In the genomic region with DNA sequence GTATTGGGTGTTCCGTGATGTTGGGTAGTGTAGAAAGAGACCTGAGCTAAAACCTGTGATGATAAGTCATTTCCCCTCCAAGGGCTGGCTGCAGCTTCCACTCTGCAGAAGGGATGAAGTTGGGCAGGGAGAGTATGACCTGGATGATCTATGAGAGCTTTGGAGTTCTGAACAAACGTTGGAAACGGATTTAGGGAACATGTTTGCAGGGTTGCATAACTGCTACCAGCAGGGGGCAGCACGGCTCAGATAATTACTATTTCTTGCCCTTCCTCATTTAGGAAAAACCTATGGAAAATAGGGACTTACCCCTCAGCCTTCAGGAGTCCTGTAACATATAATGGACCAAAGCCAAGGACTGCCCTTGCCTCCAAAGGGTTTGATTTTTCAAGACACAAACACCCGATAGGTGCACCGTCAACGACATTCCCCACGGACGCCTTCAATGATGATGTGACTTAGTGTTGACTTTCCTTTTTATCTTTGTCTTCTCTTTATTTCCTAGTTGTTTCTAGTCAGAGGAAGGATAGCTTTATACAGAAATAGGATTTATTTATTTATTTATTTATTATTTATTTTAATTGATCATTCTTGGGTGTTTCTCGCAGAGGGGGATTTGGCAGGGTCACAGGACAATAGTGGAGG, we compare ENCODE assay signal across 9 cellular contexts.
DNase-seq lines count a peak whose midpoint lies in the region; ATAC-seq and TF ChIP-seq lines count a peak whose summit lies in the region.
"Had no signal": no experiment of that assay in that cellular context is flagged by ENCODE, and none has a peak within 500 bp of the region (broad histone marks: within the 10 kb centered on the region; RNA-seq: fewer than 3 reads in every experiment).

No MANE protein-coding gene starts in this region.

- H3K36me3 Mint-ChIP-seq in activated CD4-positive, alpha-beta T cell treated with anti-CD3 and anti-CD28 coated beads, Interleukin-2, amount 10 ng/mL, durations not matched to agents 7 days and 5 days (ENCODE audit: low read depth), result no peaks in the 10 kb centered on the region
- H3K36me3 Mint-ChIP-seq in immature natural killer cell, result no peaks in the 10 kb centered on the region

- CTCF ChIA-PET in activated CD4-positive, alpha-beta T cell treated with anti-CD3 and anti-CD28 coated beads, Interleukin-2, amount 10 ng/mL, durations not matched to agents 7 days and 5 days (lab: Charles Lee), result interaction anchor here (0.5 to 1.3 kb wide), 4 partner anchors 9 to 337 kb away, joined by 3 to 4 read pairs (median 4); no protein-coding TSS in a partner anchor

- peaks cover 18% of the 10 kb centered on the region for H3K27me3 Mint-ChIP-seq in activated CD4-positive, alpha-beta T cell treated with anti-CD3 and anti-CD28 coated beads, Interleukin-2, amount 10 ng/mL, durations not matched to agents 7 days and 5 days
- no peaks in the 10 kb centered on the region for H3K27me3 Mint-ChIP-seq in immature natural killer cell (ENCODE audit: low read depth in 3 of 3)

- H3K9me3 Mint-ChIP-seq in activated CD4-positive, alpha-beta T cell treated with anti-CD3 and anti-CD28 coated beads, Interleukin-2, amount 10 ng/mL, durations not matched to agents 7 days and 5 days, result no peaks in the 10 kb centered on the region
- H3K9me3 Mint-ChIP-seq in immature natural killer cell, result peaks cover 0 to 1% (median 0%) of the 10 kb centered on the region in 6 donors

- no peak for ATAC-seq in GM19324 (IDR thresholded peaks at IDR 0.05; ENCODE audit: low FRiP score, unreplicated experiment)

- POLR2A ChIA-PET in activated CD4-positive, alpha-beta T cell treated with anti-CD3 and anti-CD28 coated beads, Interleukin-2, amount 10 ng/mL, durations not matched to agents 7 days and 5 days (lab: Charles Lee), result no interaction called here

- peak; percentile 82 for TF ChIP-seq CTCF in fibroblast of mammary gland (conservative IDR thresholded peaks at IDR 0.05; ENCODE audit: control insufficient read depth, insufficient read depth, low read depth, low read length)

- H3K27ac Mint-ChIP-seq in activated CD4-positive, alpha-beta T cell treated with anti-CD3 and anti-CD28 coated beads, Interleukin-2, amount 10 ng/mL, durations not matched to agents 7 days and 5 days, result no peak overlapping the region
- H3K27ac Mint-ChIP-seq in immature natural killer cell, result no peak overlapping the region

- H3K4me3 ChIP-seq in fibroblast of mammary gland (ENCODE audit: control insufficient read depth, low read depth, low read length), result no peak overlapping the region
- H3K4me3 ChIP-seq: BLaER1 had no signal

- no peaks in the 10 kb centered on the region for H3K4me1 Mint-ChIP-seq in activated CD4-positive, alpha-beta T cell treated with anti-CD3 and anti-CD28 coated beads, Interleukin-2, amount 10 ng/mL, durations not matched to agents 7 days and 5 days
- no peaks in the 10 kb centered on the region for H3K4me1 Mint-ChIP-seq in immature natural killer cell

- DNase-seq in NCI-H1092 treated with DMSO at 0.1 percent for 48 hours (lab: John Stamatoyannopoulos, UW), result peak; percentile 27
- no peak for DNase-seq in NCI-H1092 (lab: John Stamatoyannopoulos, UW)
- peak; percentile 41 for DNase-seq in LoVo (ENCODE audit: low spot score)
- DNase-seq in activated CD4-positive, alpha-beta T cell treated with anti-CD3 and anti-CD28 coated beads, Interleukin-2, amount 10 ng/mL, durations not matched to agents 7 days and 5 days, result peak; percentile 18
- peak; percentile 76 for DNase-seq in fibroblast of mammary gland (ENCODE audit: low read depth)
- peak in 40 of 56 donors; percentile 1 to 69 (median 23) for DNase-seq in nucleus accumbens (lab: John Stamatoyannopoulos, UW)
- no peak for DNase-seq in immature natural killer cell

- H3K4me3 Mint-ChIP-seq in activated CD4-positive, alpha-beta T cell treated with anti-CD3 and anti-CD28 coated beads, Interleukin-2, amount 10 ng/mL, durations not matched to agents 7 days and 5 days, result no peak overlapping the region
- H3K4me3 Mint-ChIP-seq in immature natural killer cell, result no peak overlapping the region

Comparison
In these comparisons a context has a peak if more than half of its experiments do, and no peak if none do; other contexts are left out.
1. DNase-seq: peak in NCI-H1092 treated with DMSO at 0.1 percent for 48 hours (single experiment), LoVo (single experiment), activated CD4-positive, alpha-beta T cell treated with anti-CD3 and anti-CD28 coated beads, Interleukin-2, amount 10 ng/mL, durations not matched to agents 7 days and 5 days (single experiment), fibroblast of mammary gland (single experiment) and nucleus accumbens (40 of 56); none in NCI-H1092 (single experiment) and immature natural killer cell (0 of 3).